Comparison of ENCODE assay signal across 11 cellular contexts in genomic region chr17:68379692-68380677, GRCh38.
A peak's percentile ranks its signal among the peaks of the same experiment; 100 is the strongest.
DNase-seq lines count a peak whose midpoint lies in the region; ATAC-seq, FAIRE-seq and TF ChIP-seq lines count a peak whose summit lies in the region.
"Had no signal": no experiment of that assay in that cellular context is flagged by ENCODE, and none has a peak within 500 bp of the region (broad histone marks: within the 10 kb centered on the region; RNA-seq: fewer than 3 reads in every experiment).

No MANE protein-coding gene starts in this region.

- H2AK5ac ChIP-seq in H1 (ENCODE audit: low read depth, low read length): no peak overlapping the region

- H4K91ac ChIP-seq in H1 (replicated peaks; ENCODE audit: insufficient read length, low read length): no peak overlapping the region

- TF ChIP-seq CTCF in right atrium auricular region (IDR thresholded peaks at IDR 0.05) (no peak), H1 (IDR thresholded peaks at IDR 0.05; ENCODE audit: control extremely low read depth in 1 of 3, insufficient read depth in 1 of 3, low read depth in 1 of 3, low read length in 3 of 3) (no peak), pancreas (IDR thresholded peaks at IDR 0.05) (no peak), uterus (IDR thresholded peaks at IDR 0.05) (no peak)

- no peak for TF ChIP-seq POLR2A in H1 (IDR thresholded peaks at IDR 0.05; ENCODE audit: control extremely low read depth in 1 of 2, low read depth in 2 of 2, low read length in 2 of 2)
- no peak for TF ChIP-seq POLR2A in uterus (IDR thresholded peaks at IDR 0.05)

- H2BK15ac ChIP-seq in H1 (ENCODE audit: low read length): no peak overlapping the region; the same call in 1 of the 2 replicates

- H3K36me3 ChIP-seq in right atrium auricular region: no peaks in the 10 kb centered on the region
- H3K36me3 ChIP-seq in H1 (ENCODE audit: control insufficient read depth in 2 of 4, insufficient read depth in 4 of 4, low read length in 3 of 4): no peaks in the 10 kb centered on the region
- H3K36me3 ChIP-seq in pancreas: no peaks in the 10 kb centered on the region
- no peaks in the 10 kb centered on the region for H3K36me3 ChIP-seq in uterus

- H3K18ac ChIP-seq in H1 (ENCODE audit: extremely low read depth, low read length): no peak overlapping the region

- intact Hi-C loops in cardiac septum (cut with DNase I): loop anchor here (10.0 kb wide), 1 partner anchor 235 kb away; no protein-coding TSS in a partner anchor
- intact Hi-C loops in pancreas (cut with DNase I): no loop called here
- intact Hi-C loops in uterus (cut with DNase I; ENCODE audit: low total_unique reads): no loop called here

- CTCF ChIA-PET in H1 (lab: Charles Lee; ENCODE audit: partially characterized antibody): interaction anchor here (0.8 to 1.3 kb wide), 2 partner anchors 12 to 19 kb away, joined by 3 to 5 read pairs; no protein-coding TSS in a partner anchor

- H2BK5ac ChIP-seq in H1 (ENCODE audit: low read depth, low read length): no peak overlapping the region

- no peak overlapping the region for H2BK120ac ChIP-seq in H1 (replicated peaks; ENCODE audit: low read depth, low read length)

- no peak for TF ChIP-seq EP300 in H1 (IDR thresholded peaks at IDR 0.05; ENCODE audit: borderline replicate concordance in 1 of 2, low read depth in 2 of 2, low read length in 2 of 2)

- no peak overlapping the region for H3K56ac ChIP-seq in H1 (replicated peaks; ENCODE audit: insufficient read length, low read depth, low read length)

- WGBS in H1 (ENCODE audit: extremely low coverage in 1 of 2, insufficient coverage in 1 of 2, insufficient read length in 1 of 2, insufficient replicate concordance in 2 of 2, low coverage in 1 of 2, low lambda C conversion rate in 2 of 2, missing lambda C conversion rate in 1 of 2), 2 experiments: 88% methylated on average over 11 of the region's 11 CpGs; no CpG with 5 or more reads in 1 of the 2 experiments
- WGBS in pancreas, 2 donors: 66 to 67% methylated on average over 11 of the region's 11 CpGs

- H3K79me2 ChIP-seq in H1 (ENCODE audit: control insufficient read depth in 1 of 2, insufficient read depth in 2 of 2, low read length in 2 of 2): no peaks in the 10 kb centered on the region

- H3K9ac ChIP-seq in H1 (replicated peaks in 1 of 4; ENCODE audit: extremely low read depth in 1 of 4, low read depth in 3 of 4, low read length in 3 of 4): no peak overlapping the region

- H3K9me3 ChIP-seq in right atrium auricular region: no peaks in the 10 kb centered on the region
- H3K9me3 ChIP-seq in H1 (ENCODE audit: insufficient read depth in 2 of 2, low read depth in 1 of 2, low read length in 1 of 2): no peaks in the 10 kb centered on the region
- no peaks in the 10 kb centered on the region for H3K9me3 ChIP-seq in pancreas
- no peaks in the 10 kb centered on the region for H3K9me3 ChIP-seq in uterus

- H3K4me2 ChIP-seq in H1 (ENCODE audit: insufficient read depth in 1 of 2, low read depth in 2 of 2, low read length in 2 of 2): no peak overlapping the region

- no peak for TF ChIP-seq RAD21 in H1 (IDR thresholded peaks at IDR 0.05 in 1 of 2, conservative IDR thresholded peaks at IDR 0.05 in 1 of 2; ENCODE audit: low read depth in 2 of 2, low read length in 2 of 2)

- no peak overlapping the region for H2BK20ac ChIP-seq in H1 (ENCODE audit: low read length)

- no peak overlapping the region for H4K8ac ChIP-seq in H1 (ENCODE audit: extremely low read depth, insufficient read depth, low read length)

- H3K14ac ChIP-seq in H1 (ENCODE audit: insufficient read length): no peak overlapping the region

- FAIRE-seq in H1 (lab: Jason Lieb, UNC): no peak
- no peak for FAIRE-seq in pancreas (lab: Jason Lieb, UNC)
- FAIRE-seq: HTR-8/SVneo had no signal

- peaks cover 4 to 48% of the 10 kb centered on the region in 2 donors for H3K4me1 ChIP-seq in right atrium auricular region
- H3K4me1 ChIP-seq in H1 (replicated peaks in 1 of 4; ENCODE audit: control insufficient read depth in 3 of 4, insufficient read depth in 4 of 4, low read length in 3 of 4): peaks cover 7 to 16% (median 12%) of the 10 kb centered on the region in 4 experiments
- peaks cover 13 to 21% (median 21%) of the 10 kb centered on the region in 3 donors for H3K4me1 ChIP-seq in pancreas
- H3K4me1 ChIP-seq in uterus: peaks cover 12% of the 10 kb centered on the region in 2 donors

- H3K23me2 ChIP-seq in H1 (ENCODE audit: low read depth, low read length): no peaks in the 10 kb centered on the region

- H3K27ac ChIP-seq in right atrium auricular region (peak overlapping the region; percentile 92 to 97), H1 (ENCODE audit: low read depth, low read length) (no peak overlapping the region), pancreas (peak overlapping the region in 3 of 4 donors; percentile 78 to 92 (median 91)), uterus (peak overlapping the region; percentile 97 to 98)

- H3K4ac ChIP-seq in H1 (replicated peaks; ENCODE audit: insufficient read length, low read depth, low read length): no peak overlapping the region

- POLR2A ChIA-PET in H1 (lab: Charles Lee; ENCODE audit: partially characterized antibody): no interaction called here

- no peaks in the 10 kb centered on the region for H3K27me3 ChIP-seq in right atrium auricular region
- no peaks in the 10 kb centered on the region for H3K27me3 ChIP-seq in H1 (replicated peaks in 1 of 4; ENCODE audit: control insufficient read depth in 3 of 4, extremely low read depth in 1 of 4, insufficient read depth in 3 of 4, low read length in 3 of 4)
- no peaks in the 10 kb centered on the region for H3K27me3 ChIP-seq in pancreas
- no peaks in the 10 kb centered on the region for H3K27me3 ChIP-seq in uterus

- H3K79me1 ChIP-seq in H1 (ENCODE audit: low read depth, low read length): no peaks in the 10 kb centered on the region

- no peak for DNase-seq in right atrium auricular region (ENCODE audit: low spot score)
- no peak for DNase-seq in cardiac septum (ENCODE audit: low spot score)
- no peak for DNase-seq in H1 (ENCODE audit: low read depth in 1 of 2, low spot score in 2 of 2)
- no peak for DNase-seq in pancreas
- DNase-seq in uterus: no peak
- no peak for DNase-seq in activated T-cell treated with anti-CD3 and anti-CD28 coated beads, Interleukin-2, amount 50 U/mL, for 1 hour
- DNase-seq in AML-193 (lab: John Stamatoyannopoulos, UW): no peak
- DNase-seq: activated CD4-positive, alpha-beta T cell treated with anti-CD3 and anti-CD28 coated beads, Interleukin-2, amount 10 ng/mL, durations not matched to agents 7 days and 5 days; stimulated activated CD4-positive, alpha-beta T cell treated with anti-CD3 and anti-CD28 coated beads, Interleukin-12 subunit alpha, Interleukin-12 subunit beta, amount 100 ng/mL, for 4 hours had no signal

- H2AFZ ChIP-seq in H1 (ENCODE audit: low read length): no peak overlapping the region

- H4K5ac ChIP-seq in H1 (ENCODE audit: insufficient read length, low read depth, low read length): no peak overlapping the region

- 0 out of 2 replicates have a peak overlapping the region, but pooled peaks have one; percentile 3 for H2BK12ac ChIP-seq in H1 (ENCODE audit: low read depth, low read length)

- no peak overlapping the region for H3K23ac ChIP-seq in H1 (ENCODE audit: insufficient read length)

- ATAC-seq in pancreas: no peak
- ATAC-seq in HG03460 (IDR thresholded peaks at IDR 0.05; ENCODE audit: unreplicated experiment): no peak

- H4K20me1 ChIP-seq in H1 (replicated peaks in 1 of 2; ENCODE audit: control insufficient read depth in 1 of 2, insufficient read depth in 2 of 2, low read length in 2 of 2): no peaks in the 10 kb centered on the region

- H3K4me3 ChIP-seq in right atrium auricular region (no peak overlapping the region), H1 (ENCODE audit: extremely low read depth in 1 of 4, insufficient read depth in 2 of 4, low read depth in 3 of 4, low read length in 4 of 4) (no peak overlapping the region), pancreas (no peak overlapping the region), uterus (no peak overlapping the region)

TF ChIP-seq in H1, 55 proteins besides CTCF, POLR2A, EP300 and RAD21:
- no peak for TF ChIP-seq NRF1 (IDR thresholded peaks at IDR 0.05; ENCODE audit: low read depth, low read length)
- TF ChIP-seq RFX5 (IDR thresholded peaks at IDR 0.05; ENCODE audit: borderline replicate concordance, low read depth, low read length): no peak
- TF ChIP-seq JUN (IDR thresholded peaks at IDR 0.05; ENCODE audit: low read depth, low read length): no peak
- TF ChIP-seq CTBP2 (IDR thresholded peaks at IDR 0.05; ENCODE audit: borderline replicate concordance, insufficient read depth, insufficient read length, low read length): no peak
- TF ChIP-seq POLR2AphosphoS5 (IDR thresholded peaks at IDR 0.05; ENCODE audit: low read depth, low read length): no peak
- TF ChIP-seq ZNF274 (IDR thresholded peaks at IDR 0.05; ENCODE audit: borderline replicate concordance, extremely low read depth, low read length): no peak
- TF ChIP-seq HDAC6 (IDR thresholded peaks at IDR 0.05; ENCODE audit: low read depth, low read length): no peak
- TF ChIP-seq TEAD4 (IDR thresholded peaks at IDR 0.05; ENCODE audit: low read depth, low read length): no peak
- TF ChIP-seq SIX5 (IDR thresholded peaks at IDR 0.05; ENCODE audit: low read depth, low read length): no peak
- TF ChIP-seq NANOG (IDR thresholded peaks at IDR 0.05; ENCODE audit: insufficient read depth, low read depth, low read length, poor library complexity, severe bottlenecking): no peak
- TF ChIP-seq BACH1 (IDR thresholded peaks at IDR 0.05; ENCODE audit: low read length): no peak
- TF ChIP-seq CBX8 (IDR thresholded peaks at IDR 0.05; ENCODE audit: borderline replicate concordance, low read depth, low read length): no peak
- TF ChIP-seq SP1 (IDR thresholded peaks at IDR 0.05; ENCODE audit: low read depth, low read length): no peak
- no peak for TF ChIP-seq JUND (IDR thresholded peaks at IDR 0.05; ENCODE audit: low read length)
